9 cellular contexts compared by ENCODE assay signal in the genomic region with DNA sequence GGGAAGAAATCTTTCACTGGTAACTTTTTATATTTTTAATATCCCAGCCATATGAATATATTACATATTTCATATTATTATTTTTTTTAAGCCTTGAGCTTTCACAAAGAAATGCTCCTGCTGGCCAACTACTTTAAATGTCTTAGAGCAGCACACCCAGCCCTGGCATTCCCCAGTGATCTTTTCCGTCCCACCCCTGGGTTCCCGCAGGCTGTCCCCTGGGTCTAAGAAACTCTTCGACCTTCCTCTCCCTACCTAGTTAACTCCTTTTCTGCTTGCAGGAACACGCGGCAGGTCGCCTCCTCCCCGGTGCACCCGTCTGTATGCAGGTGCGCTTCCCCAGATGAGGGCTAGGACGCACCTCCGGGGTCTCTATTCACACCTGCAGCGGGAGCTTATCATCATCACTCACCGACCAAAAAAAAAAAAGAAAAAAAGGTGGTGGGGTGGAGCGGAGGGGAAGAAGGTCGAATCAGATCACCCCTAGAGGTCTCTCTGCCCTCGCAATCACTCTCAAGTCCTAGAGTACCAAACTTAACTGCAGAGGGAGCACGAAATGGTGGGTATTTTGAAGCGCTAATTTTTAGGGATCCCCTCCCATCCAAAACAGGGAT. TPM values are rescaled to one million over a fixed set of nuclear protein-coding genes. Genes with fewer than 3 reads are reported as not detected.
DNase-seq lines count a peak whose midpoint lies in the region; ATAC-seq and TF ChIP-seq lines count a peak whose summit lies in the region.
"Had no signal": no experiment of that assay in that cellular context is flagged by ENCODE, and none has a peak within 500 bp of the region (broad histone marks: within the 10 kb centered on the region; RNA-seq: fewer than 3 reads in every experiment).

No MANE protein-coding gene starts in this region.

- peak; percentile 57 for DNase-seq in DMS 273 treated with DMSO at 0.1 percent for 48 hours (lab: John Stamatoyannopoulos, UW)
- DNase-seq in NT2/D1 (ENCODE audit: low read depth, low spot score) = peak; percentile 58
- peak; percentile 44 for DNase-seq in activated naive CD4-positive, alpha-beta T cell treated with anti-CD3 and anti-CD28 coated beads, Interleukin-2, amount 50 U/mL, for 16 hours
- DNase-seq in right cardiac atrium = peak in 1 of 3 donors; percentile 21
- DNase-seq in gastrocnemius medialis = no peak
- DNase-seq in C1 segment of cervical spinal cord (lab: John Stamatoyannopoulos, UW) = no peak

- 1% methylated on average over 18 of the region's 18 CpGs for WGBS in right cardiac atrium

- H3K27me3 ChIP-seq in NT2/D1 (ENCODE audit: insufficient read depth, insufficient read length) (no peaks in the 10 kb centered on the region), right cardiac atrium (ENCODE audit: control insufficient read depth, insufficient read depth) (no peaks in the 10 kb centered on the region), gastrocnemius medialis (no peaks in the 10 kb centered on the region)

- TF ChIP-seq CTCF in gastrocnemius medialis (IDR thresholded peaks at IDR 0.05 in 4 of 5, conservative IDR thresholded peaks at IDR 0.05 in 1 of 5) = no peak

- H3K4me1 ChIP-seq in NT2/D1 (ENCODE audit: insufficient read depth, insufficient read length) (peaks cover 2% of the 10 kb centered on the region), right cardiac atrium (ENCODE audit: control insufficient read depth, insufficient read depth, low read length) (no peaks in the 10 kb centered on the region), gastrocnemius medialis (peaks cover 8 to 13% of the 10 kb centered on the region in 2 donors)

- H3K9ac ChIP-seq in NT2/D1 (ENCODE audit: insufficient read length, low read depth) = peak overlapping the region; percentile 92

- ATAC-seq in GM19351 (IDR thresholded peaks at IDR 0.05; ENCODE audit: unreplicated experiment) = peak; percentile 51
- ATAC-seq in HG03432 (IDR thresholded peaks at IDR 0.05; ENCODE audit: unreplicated experiment) = peak; percentile 54
- ATAC-seq in right cardiac atrium = peak; percentile 52 to 59
- peak; percentile 47 to 70 for ATAC-seq in gastrocnemius medialis

- TF ChIP-seq POLR2A in gastrocnemius medialis (IDR thresholded peaks at IDR 0.05) = no peak

- H3K4me3 ChIP-seq in NT2/D1 (ENCODE audit: insufficient read length, low read depth) = peak overlapping the region; percentile 78
- H3K4me3 ChIP-seq in right cardiac atrium (ENCODE audit: low read length) = peak overlapping the region; percentile 72
- H3K4me3 ChIP-seq in gastrocnemius medialis = peak overlapping the region; percentile 81 to 99 (median 95)

- no peaks in the 10 kb centered on the region for H3K9me3 ChIP-seq in NT2/D1 (ENCODE audit: insufficient read depth, low read length)
- no peaks in the 10 kb centered on the region for H3K9me3 ChIP-seq in right cardiac atrium (ENCODE audit: control insufficient read depth, low read length)
- H3K9me3 ChIP-seq in gastrocnemius medialis = no peaks in the 10 kb centered on the region

- H3K27ac ChIP-seq in right cardiac atrium (ENCODE audit: low read length) = peak overlapping the region; percentile 81
- peak overlapping the region; percentile 80 to 94 (median 90) for H3K27ac ChIP-seq in gastrocnemius medialis

- in situ Hi-C loops in gastrocnemius medialis (cut with MboI; ENCODE audit: low sequenced_read_pairs in 4 of 4) = loop anchor here in 1 of 4 donors (5.0 kb wide), 1 partner anchor 63 kb away; no protein-coding TSS in a partner anchor

- H3K36me3 ChIP-seq in NT2/D1 (ENCODE audit: insufficient read depth, insufficient read length, low read length) (peaks cover 16% of the 10 kb centered on the region), gastrocnemius medialis (peaks cover 0 to 6% of the 10 kb centered on the region in 2 donors)

- intact Hi-C loops in right cardiac atrium (cut with DNase I) = loop anchor here in 3 of 4 donors (10.0 kb wide), 3 partner anchors 56 to 314 kb away; a partner anchor contains a TSS
- intact Hi-C loops in gastrocnemius medialis (cut with DNase I; ENCODE audit: low total_unique reads) = loop anchor here (2.0 to 10.0 kb wide), 7 partner anchors 30 to 404 kb away; a partner anchor contains a TSS

RNA-seq across cellular contexts. Expression of a gene that starts 0.7 kb away (rescaled TPM):
- total RNA-seq in right cardiac atrium (10 to 100 TPM; 19.7 to 22.8 (median 20.6) TPM), gastrocnemius medialis (10 to 100 TPM in 2 of 4 donors, 1 to 10 TPM in 2; 8.9 to 14.7 (median 10.2) TPM)
- 12.0 TPM for polyA plus RNA-seq in right cardiac atrium

RNA-seq across cellular contexts. Expression of a gene that starts 38.6 kb away (rescaled TPM):
- under 1 TPM in 2 of 4 donors, not detected in 2; 0.24 to 0.31 TPM for total RNA-seq in right cardiac atrium
- 0.16 TPM for polyA plus RNA-seq in right cardiac atrium
- under 1 TPM in 3 of 4 donors, not detected in 1; 0.20 to 0.59 (median 0.22) TPM for total RNA-seq in gastrocnemius medialis
- total RNA-seq: pulmonary artery endothelial cell had no signal

RNA-seq across cellular contexts. Expression of a gene that starts 57.8 kb away (rescaled TPM):
- total RNA-seq in right cardiac atrium (100 to 1,000 TPM in 1 of 4 donors, 10 to 100 TPM in 3; 74.3 to 119 (median 82.7) TPM), gastrocnemius medialis (100 to 1,000 TPM; 100 to 138 (median 115) TPM)
- 87.6 TPM for polyA plus RNA-seq in right cardiac atrium

Comparison
In these comparisons a context has a peak if more than half of its experiments do, and no peak if none do; other contexts are left out.
1. DNase-seq: peak in DMS 273 treated with DMSO at 0.1 percent for 48 hours (single experiment), NT2/D1 (single experiment) and activated naive CD4-positive, alpha-beta T cell treated with anti-CD3 and anti-CD28 coated beads, Interleukin-2, amount 50 U/mL, for 16 hours (single experiment); none in gastrocnemius medialis (0 of 2) and C1 segment of cervical spinal cord (0 of 14).
2. Peak in every context shown above with its lines, with median percentiles within 50 percentile points of each other: ATAC-seq and H3K4me3 ChIP-seq.